1 cellular context compared by ENCODE assay signal in genomic region chr4:124711469-124712416, GRCh38.
TF ChIP-seq lines count a peak whose summit lies in the region.

No MANE protein-coding gene starts in this region.

TF ChIP-seq in K562, 482 proteins besides CTCF, POLR2A, EP300 and RAD21 (continued from another document and continues in another):
- no peak for TF ChIP-seq CHD7 (IDR thresholded peaks at IDR 0.05; ENCODE audit: low read depth, low read length)
- no peak for TF ChIP-seq FOSL1 (tag; conservative IDR thresholded peaks at IDR 0.05)
- TF ChIP-seq ZEB2 (IDR thresholded peaks at IDR 0.05): no peak
- no peak for TF ChIP-seq ZNF561 (CRISPR knock-in tag; conservative IDR thresholded peaks at IDR 0.05)
- TF ChIP-seq TRIM28 (IDR thresholded peaks at IDR 0.05): no peak
- no peak for TF ChIP-seq NFRKB (IDR thresholded peaks at IDR 0.05; ENCODE audit: low read depth)
- TF ChIP-seq KLF1 (tag; IDR thresholded peaks at IDR 0.05): no peak
- 0 out of 2 replicates have a peak, but pooled peaks have one; percentile 50 for TF ChIP-seq ZNF224 (CRISPR knock-in tag; IDR thresholded peaks at IDR 0.05)
- 0 out of 2 replicates have a peak, but pooled peaks have one; percentile 32 for TF ChIP-seq CREM (IDR thresholded peaks at IDR 0.05; ENCODE audit: low read depth)
- TF ChIP-seq SP1 (CRISPR knock-in tag; IDR thresholded peaks at IDR 0.05): peak; percentile 36; the same call in 1 of the 2 replicates
- no peak for TF ChIP-seq MCM3 (IDR thresholded peaks at IDR 0.05)
- TF ChIP-seq STAT5B (CRISPR knock-in tag; IDR thresholded peaks at IDR 0.05): no peak
- TF ChIP-seq ZNF668 (CRISPR knock-in tag; IDR thresholded peaks at IDR 0.05): no peak
- TF ChIP-seq TAL1 (IDR thresholded peaks at IDR 0.05): no peak
- no peak for TF ChIP-seq MLX (CRISPR knock-in tag; conservative IDR thresholded peaks at IDR 0.05)
- no peak for TF ChIP-seq ZNF175 (CRISPR knock-in tag; IDR thresholded peaks at IDR 0.05; ENCODE audit: low read depth)
- no peak for TF ChIP-seq RNF219 (CRISPR knock-in tag; IDR thresholded peaks at IDR 0.05)
- no peak for TF ChIP-seq DDX20 (tag; IDR thresholded peaks at IDR 0.05; ENCODE audit: low read depth)
- 0 out of 2 replicates have a peak, but pooled peaks have one; percentile 11 for TF ChIP-seq DEAF1 (CRISPR knock-in tag; IDR thresholded peaks at IDR 0.05)
- no peak for TF ChIP-seq RHOXF2B (CRISPR knock-in tag; conservative IDR thresholded peaks at IDR 0.05)
- no peak for TF ChIP-seq YY1 (IDR thresholded peaks at IDR 0.05; ENCODE audit: borderline replicate concordance in 1 of 3, control insufficient read depth in 1 of 3, extremely low read depth in 1 of 3, insufficient read depth in 3 of 3, insufficient read length in 1 of 3, insufficient replicate concordance in 2 of 3, low read depth in 1 of 3, low read length in 2 of 3)
- 0 out of 2 replicates have a peak, but pooled peaks have one; percentile 10 for TF ChIP-seq ATF7 (IDR thresholded peaks at IDR 0.05)
- no peak for TF ChIP-seq ZNF76 (CRISPR knock-in tag; IDR thresholded peaks at IDR 0.05; ENCODE audit: borderline replicate concordance)
- no peak; the same call in 1 of the 2 replicates for TF ChIP-seq VEZF1 (CRISPR knock-in tag; IDR thresholded peaks at IDR 0.05)
- no peak for TF ChIP-seq REST (CRISPR knock-in tag; IDR thresholded peaks at IDR 0.05; ENCODE audit: low read depth)
- no peak for TF ChIP-seq PHF21A (IDR thresholded peaks at IDR 0.05; ENCODE audit: borderline replicate concordance, low read depth)
- no peak for TF ChIP-seq USF2 (CRISPR knock-in tag; IDR thresholded peaks at IDR 0.05)
- TF ChIP-seq MTF1 (CRISPR knock-in tag; IDR thresholded peaks at IDR 0.05; ENCODE audit: borderline replicate concordance): no peak
- no peak for TF ChIP-seq EWSR1 (IDR thresholded peaks at IDR 0.05; ENCODE audit: borderline replicate concordance, low read depth, partially characterized antibody)
- TF ChIP-seq ELF4 (CRISPR knock-in tag; IDR thresholded peaks at IDR 0.05): no peak
- no peak for TF ChIP-seq KDM4B (IDR thresholded peaks at IDR 0.05; ENCODE audit: borderline replicate concordance in 2 of 2, low read depth in 1 of 2)
- no peak for TF ChIP-seq NCOA2 (IDR thresholded peaks at IDR 0.05; ENCODE audit: partially characterized antibody in 2 of 2)
- no peak for TF ChIP-seq MTA2 (IDR thresholded peaks at IDR 0.05; ENCODE audit: low read depth)
- TF ChIP-seq HIVEP1 (CRISPR knock-in tag; IDR thresholded peaks at IDR 0.05): no peak
- no peak for TF ChIP-seq MBD1 (CRISPR knock-in tag; IDR thresholded peaks at IDR 0.05)
- TF ChIP-seq CBFB (CRISPR knock-in tag; IDR thresholded peaks at IDR 0.05): no peak
- TF ChIP-seq KAT2B (IDR thresholded peaks at IDR 0.05; ENCODE audit: low read depth, low read length): no peak
- no peak for TF ChIP-seq IRF2 (CRISPR knock-in tag; IDR thresholded peaks at IDR 0.05)
